Comparison of ENCODE assay signal across 17 cellular contexts in the genomic region with DNA sequence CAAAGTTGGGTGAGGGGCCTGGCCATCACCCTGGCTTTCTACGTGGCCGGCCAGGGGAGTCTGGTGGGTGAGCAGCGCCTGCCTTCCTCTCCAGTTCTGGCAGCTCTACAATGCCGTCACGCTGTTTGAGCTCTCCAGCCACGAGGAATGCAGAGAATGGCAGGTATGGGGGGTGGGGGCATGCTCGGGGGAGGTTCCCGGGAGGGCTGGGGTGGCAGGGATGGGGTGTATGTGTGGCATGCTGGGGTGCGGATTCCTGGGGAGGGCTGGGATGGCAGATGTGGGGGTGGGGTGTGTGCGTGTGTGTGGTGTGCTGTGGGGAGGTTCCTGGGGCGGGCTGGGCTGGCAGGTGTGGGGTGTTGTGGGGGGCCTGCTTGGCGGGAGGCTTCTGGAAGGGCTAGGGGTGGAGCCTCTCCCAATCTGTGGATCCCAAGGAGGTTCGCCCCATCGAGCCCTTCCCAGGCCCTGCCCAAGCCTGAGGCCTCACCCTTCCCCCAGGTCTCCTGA. TPM values are rescaled to one million over a fixed set of nuclear protein-coding genes. Genes with fewer than 3 reads are reported as not detected.
A peak's percentile ranks its signal among the peaks of the same experiment; 100 is the strongest.
DNase-seq lines count a peak whose midpoint lies in the region; ATAC-seq and TF ChIP-seq lines count a peak whose summit lies in the region.
"Had no signal": no experiment of that assay in that cellular context is flagged by ENCODE, and none has a peak within 500 bp of the region (broad histone marks: within the 10 kb centered on the region; RNA-seq: fewer than 3 reads in every experiment).

No MANE protein-coding gene starts in this region.

- CTCF ChIA-PET in Panc1 (lab: Charles Lee), result interaction anchor here (0.6 to 1.0 kb wide), 4 partner anchors 10 to 78 kb away, joined by 4 to 10 read pairs (median 4); a partner anchor contains a TSS

- H3K9ac ChIP-seq in H9 (ENCODE audit: extremely low read depth, insufficient read length, low read length), result no peak overlapping the region

- no peak overlapping the region for H4K5ac ChIP-seq in H9 (ENCODE audit: insufficient read length, low read depth, low read length)

- H3K27me3 ChIP-seq in H9 (ENCODE audit: insufficient read depth, low read length) (no peaks in the 10 kb centered on the region), Panc1 (ENCODE audit: control insufficient read depth, insufficient read depth, low read length) (no peaks in the 10 kb centered on the region)
- H3K27me3 ChIP-seq: SJCRH30 had no signal

- H4K20me1 ChIP-seq in H9 (ENCODE audit: control insufficient read depth, insufficient read depth, insufficient read length), result peaks cover 3% of the 10 kb centered on the region

- no TSS peak for BruUV-seq in Panc1 (replicated peaks; lab: Mats Ljungman, UMichigan)

- H2BK15ac ChIP-seq in H9 (ENCODE audit: low read depth, low read length), result no peak overlapping the region

- no peak overlapping the region for H2BK20ac ChIP-seq in H9 (ENCODE audit: low read depth, low read length, poor library complexity, severe bottlenecking)

- in situ Hi-C loops in Panc1 (cut with HindIII; ENCODE audit: low pct_unique_long_range_greater_than_20kb, low sequenced_read_pairs), result no loop called here

- H4K91ac ChIP-seq in H9 (ENCODE audit: insufficient read length, low read depth, low read length), result no peak overlapping the region

- H3K27ac Mint-ChIP-seq in H9, result peak overlapping the region; percentile 44 to 87 (median 81); a peak in 5 of 7 replicates

- H3K4me1 Mint-ChIP-seq in H9, result peaks cover 17 to 28% of the 10 kb centered on the region in 2 experiments

- intact Hi-C loops in Panc1 (cut with micrococcal nuclease; ENCODE audit: unreplicated experiment), result no loop called here

- TF ChIP-seq CTCF in H9 (conservative IDR thresholded peaks at IDR 0.05) (no peak), Panc1 (IDR thresholded peaks at IDR 0.05) (no peak)

- no peaks in the 10 kb centered on the region for H3K79me2 ChIP-seq in H9 (ENCODE audit: insufficient read depth, low read length)

- H3K9me3 Mint-ChIP-seq in H9, result no peaks in the 10 kb centered on the region
- H3K9me3 Mint-ChIP-seq: CD14-positive monocyte had no signal

- ATAC-seq in Panc1 (peak; percentile 18; the same call in 1 of the 2 replicates), GM21723 (IDR thresholded peaks at IDR 0.05; ENCODE audit: unreplicated experiment) (no peak), GM21737 (IDR thresholded peaks at IDR 0.05; ENCODE audit: unreplicated experiment) (no peak)

- no peak overlapping the region for H2BK12ac ChIP-seq in H9 (ENCODE audit: insufficient read length, low read depth, low read length)

- H3K9me3 ChIP-seq in H9 (ENCODE audit: control insufficient read depth, low read depth, low read length) (no peaks in the 10 kb centered on the region), Panc1 (ENCODE audit: control insufficient read depth, insufficient read depth, low read depth, low read length) (no peaks in the 10 kb centered on the region)
- H3K9me3 ChIP-seq: SJCRH30 had no signal

- H3K4me1 ChIP-seq in H9 (ENCODE audit: insufficient read depth, low read length), result no peaks in the 10 kb centered on the region
- H3K4me1 ChIP-seq in Panc1 (ENCODE audit: control insufficient read depth, insufficient read depth, low read length), result peaks cover 31% of the 10 kb centered on the region

- H3K23me2 ChIP-seq in H9 (ENCODE audit: insufficient read length, low read depth, low read length, poor library complexity, severe bottlenecking), result no peaks in the 10 kb centered on the region

- H3T11ph ChIP-seq in H9 (ENCODE audit: low read length), result no peak overlapping the region

- no peak overlapping the region for H3K4ac ChIP-seq in H9 (ENCODE audit: low read depth, low read length)

- H3K4me3 ChIP-seq in Panc1 (ENCODE audit: low read depth in 2 of 2, low read length in 2 of 2), result no peak overlapping the region
- H3K4me3 ChIP-seq: coronary artery, SJCRH30 had no signal

- H3K79me1 ChIP-seq in H9 (ENCODE audit: insufficient read depth, low read depth, low read length, poor library complexity, severe bottlenecking), result no peaks in the 10 kb centered on the region

- no peak overlapping the region for H3K18ac ChIP-seq in H9 (ENCODE audit: insufficient read length, low read depth, low read length)

- H3K27ac ChIP-seq in H9 (ENCODE audit: insufficient read length, low read depth, low read length) (no peak overlapping the region), Panc1 (ENCODE audit: low read length) (peak overlapping the region; percentile 77)
- H3K27ac ChIP-seq: coronary artery, SJCRH30 had no signal

- no peak overlapping the region for H3K56ac ChIP-seq in H9 (ENCODE audit: insufficient read length, low read depth, low read length)

- DNase-seq in H9, result no peak
- DNase-seq in Panc1 (ENCODE audit: low read depth, low spot score), result no peak
- peak; percentile 77 for DNase-seq in iPS-NIHi11 (ENCODE audit: low spot score)
- DNase-seq in putamen (ENCODE audit: low spot score), result peak; percentile 58
- no peak for DNase-seq in dermis blood vessel endothelial cell
- DNase-seq: activated effector memory CD4-positive, alpha-beta T cell treated with Interleukin-2 at 50 U/mL for 16 hours; aorta; hippocampal formation; midbrain; NCI-H1417; NCI-H345; occipital lobe; SJCRH30 had no signal

- H3K36me3 Mint-ChIP-seq in H9 (ENCODE audit: insufficient read depth in 1 of 3, low read depth in 3 of 3), result peaks cover 3 to 15% (median 10%) of the 10 kb centered on the region in 3 experiments; a peak in 5 of 7 replicates

- H3K27me3 Mint-ChIP-seq in H9 (ENCODE audit: low read depth), result peaks cover 3% of the 10 kb centered on the region; the same call in 1 of the 2 replicates

- no peak overlapping the region for H3K4me2 ChIP-seq in H9 (ENCODE audit: insufficient read depth, insufficient read length, low read length)

- WGBS in H9 (ENCODE audit: extremely low coverage, insufficient read length, low lambda C conversion rate), result no CpG with 5 or more reads among the region's 14 CpGs

- H2AFZ ChIP-seq in H9 (ENCODE audit: low read length), result no peak overlapping the region

- no peaks in the 10 kb centered on the region for H3K36me3 ChIP-seq in Panc1 (ENCODE audit: control insufficient read depth, insufficient read depth, low read length)

- no peak overlapping the region for H2BK5ac ChIP-seq in H9 (ENCODE audit: insufficient read length, low read length)

- H2BK120ac ChIP-seq in H9 (ENCODE audit: low read depth, low read length, poor library complexity, severe bottlenecking), result no peak overlapping the region

- H2AK5ac ChIP-seq in H9 (ENCODE audit: insufficient read length, low read length), result no peak overlapping the region

- no peak overlapping the region for H3K14ac ChIP-seq in H9 (ENCODE audit: insufficient read depth, low read length)

- H4K8ac ChIP-seq in H9 (replicated peaks; ENCODE audit: insufficient read length, low read depth, low read length), result no peak overlapping the region

- POLR2A ChIA-PET in Panc1 (lab: Charles Lee), result interaction anchor here (0.7 kb wide), 1 partner anchor 117 kb away, joined by 9 read pairs; no protein-coding TSS in a partner anchor

- H3K4me3 Mint-ChIP-seq in H9, result peak overlapping the region in 1 of 2 experiments; percentile 50; a peak in 1 of 5 replicates
- H3K4me3 Mint-ChIP-seq: CD14-positive monocyte had no signal

- no peak overlapping the region for H3K23ac ChIP-seq in H9 (ENCODE audit: insufficient read length, low read depth, low read length)

RNA-seq across cellular contexts. Expression of a gene that starts 18.5 kb away (rescaled TPM):
- total RNA-seq in H9 (2021), result 29.1 and 29.3 TPM in 2 replicates
- 71.8 TPM for total RNA-seq in Panc1 (2021; ENCODE audit: unreplicated experiment)
- 81.8 TPM for polyA plus RNA-seq in Panc1 (2012; ENCODE audit: insufficient read length)
- total RNA-seq in dermis blood vessel endothelial cell, result 6.1 and 6.5 TPM in 2 replicates

RNA-seq across cellular contexts. Expression of a gene that starts 28.8 kb away (rescaled TPM):
- total RNA-seq in H9 (2021), result 38.2 and 40.4 TPM in 2 replicates
- 31.2 TPM for total RNA-seq in Panc1 (2021; ENCODE audit: unreplicated experiment)
- polyA plus RNA-seq in Panc1 (2012; ENCODE audit: insufficient read length), result 24.0 TPM
- 2.7 and 6.7 TPM in 2 replicates for total RNA-seq in dermis blood vessel endothelial cell

Comparison
In these comparisons a context has a peak if more than half of its experiments do, and no peak if none do; other contexts are left out.
1. DNase-seq: peak in iPS-NIHi11 (single experiment) and putamen (single experiment); none in H9 (single experiment), Panc1 (single experiment) and dermis blood vessel endothelial cell (single experiment).